ENCODE assay signal across 19 cellular contexts in the genomic region with DNA sequence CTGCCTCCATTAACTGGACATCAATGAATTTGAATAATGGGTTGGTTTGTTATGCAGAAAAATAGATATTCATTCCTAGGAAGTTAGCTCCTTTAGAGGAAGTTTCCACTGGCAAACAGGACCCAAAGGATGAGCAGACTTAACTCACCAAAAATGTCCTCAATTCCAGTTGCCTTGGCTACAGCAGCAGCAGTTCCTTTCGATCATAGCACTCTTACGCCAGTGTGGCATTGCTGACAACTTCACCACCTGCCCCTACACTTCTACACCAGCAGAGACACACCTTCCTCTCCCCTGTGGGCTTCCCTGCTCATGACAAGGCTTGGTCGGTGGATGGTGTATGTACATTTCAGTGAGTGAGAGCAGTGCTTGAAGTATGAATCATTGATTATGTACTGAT.
"Had no signal": no experiment of that assay in that cellular context is flagged by ENCODE, and none has a peak within 500 bp of the region (broad histone marks: within the 10 kb centered on the region; RNA-seq: fewer than 3 reads in every experiment).

No MANE protein-coding gene starts in this region.

- H3K36me3 ChIP-seq: colonic mucosa, neutrophil had no signal

- ATAC-seq: activated CD8-positive, alpha-beta memory T cell treated with anti-CD3 and anti-CD28 coated beads, Interleukin-2, amount 10 ng/mL, durations not matched to agents 7 days and 5 days; body of pancreas; mucosa of descending colon; naive thymus-derived CD4-positive, alpha-beta T cell had no signal

- H3K27ac ChIP-seq: body of pancreas, colonic mucosa, neutrophil had no signal

- H3K27me3 ChIP-seq: body of pancreas, colonic mucosa had no signal

- H3K4me3 ChIP-seq: body of pancreas, colonic mucosa, mucosa of descending colon had no signal

- DNase-seq: activated CD4-positive, alpha-beta memory T cell treated with anti-CD3 and anti-CD28 coated beads, Interleukin-2, amount 10 ng/mL, durations not matched to agents 7 days and 5 days; activated CD4-positive, alpha-beta T cell treated with anti-CD3 and anti-CD28 coated beads for 48 hours; activated CD4-positive, CD25-positive, alpha-beta regulatory T cell; activated CD8-positive, alpha-beta memory T cell treated with anti-CD3 and anti-CD28 coated beads, Interleukin-2, amount 10 ng/mL, durations not matched to agents 7 days and 5 days; activated naive CD4-positive, alpha-beta T cell treated with Interleukin-2 at 50 U/mL for 16 hours; activated naive CD8-positive, alpha-beta T cell treated with anti-CD3 and anti-CD28 coated beads, Interleukin-2, amount 10 ng/mL, durations not matched to agents 7 days and 5 days; body of pancreas; central memory CD4-positive, alpha-beta T cell; colonic mucosa; immature natural killer cell; mesenchymal stem cell; mucosa of descending colon; naive thymus-derived CD4-positive, alpha-beta T cell; posterior cingulate gyrus; stimulated activated CD4-positive, alpha-beta T cell treated with anti-CD3 and anti-CD28 coated beads, Interleukin-2, amount 100 ng/mL, for 24 hours; stimulated activated naive CD4-positive, alpha-beta T cell treated with Interleukin-2 at 50 U/mL for 16 hours; T-helper 1 cell; T-helper 9 cell had no signal

- H3K9me3 ChIP-seq: body of pancreas, colonic mucosa, mucosa of descending colon, neutrophil had no signal
